ENCODE assay signal across 8 cellular contexts in genomic region chr1:21149430-21149861, GRCh38. TPM values are rescaled to one million over a fixed set of nuclear protein-coding genes. Genes with fewer than 3 reads are reported as not detected.
A peak's percentile ranks its signal among the peaks of the same experiment; 100 is the strongest.
DNase-seq lines count a peak whose midpoint lies in the region; ATAC-seq, FAIRE-seq and TF ChIP-seq lines count a peak whose summit lies in the region.

No MANE protein-coding gene starts in this region.

- ATAC-seq in activated naive CD8-positive, alpha-beta T cell treated with anti-CD3 and anti-CD28 coated beads, Interleukin-2, amount 50 U/mL, for 24 hours, result no peak
- no peak for ATAC-seq in GM21786 (IDR thresholded peaks at IDR 0.05; ENCODE audit: unreplicated experiment)

- peaks cover 3% of the 10 kb centered on the region for H3K27me3 Mint-ChIP-seq in HFFc6 (ENCODE audit: insufficient read depth)
- H3K27me3 Mint-ChIP-seq in activated naive CD8-positive, alpha-beta T cell treated with anti-CD3 and anti-CD28 coated beads, Interleukin-2, amount 50 U/mL, for 24 hours, result no peaks in the 10 kb centered on the region
- no peaks in the 10 kb centered on the region for H3K27me3 Mint-ChIP-seq in activated naive CD8-positive, alpha-beta T cell treated with anti-CD3 and anti-CD28 coated beads for 36 hours

- TF ChIP-seq CTCF in HFFc6 (IDR thresholded peaks at IDR 0.05) (no peak), ascending aorta (IDR thresholded peaks at IDR 0.05) (no peak), right atrium auricular region (IDR thresholded peaks at IDR 0.05) (no peak), GM13977 (IDR thresholded peaks at IDR 0.05; ENCODE audit: extremely low read depth, insufficient read depth, missing control alignments) (no peak)

- WGBS in small intestine, 3 donors, result 35 to 49% (median 43%) methylated on average over 3 of the region's 3 CpGs

- peaks cover 0 to 3% of the 10 kb centered on the region in 2 donors for H3K36me3 ChIP-seq in ascending aorta
- peaks cover 6% of the 10 kb centered on the region for H3K36me3 ChIP-seq in right atrium auricular region
- no peaks in the 10 kb centered on the region for H3K36me3 ChIP-seq in small intestine (ENCODE audit: control insufficient read depth in 2 of 2, insufficient read depth in 2 of 2, low read length in 2 of 2)

- no peaks in the 10 kb centered on the region for H3K9me3 ChIP-seq in ascending aorta
- H3K9me3 ChIP-seq in right atrium auricular region, result no peaks in the 10 kb centered on the region
- no peaks in the 10 kb centered on the region for H3K9me3 ChIP-seq in small intestine (ENCODE audit: control insufficient read depth, low read depth)

- peaks cover 3 to 10% of the 10 kb centered on the region in 2 donors for H3K4me1 ChIP-seq in ascending aorta
- peaks cover 0 to 31% of the 10 kb centered on the region in 2 donors for H3K4me1 ChIP-seq in right atrium auricular region
- peaks cover 0 to 4% of the 10 kb centered on the region in 2 donors for H3K4me1 ChIP-seq in small intestine (ENCODE audit: control insufficient read depth in 2 of 2, insufficient read depth in 1 of 2, low read depth in 1 of 2, low read length in 1 of 2)

- intact Hi-C loops in ascending aorta (cut with DNase I), result no loop called here

- in situ Hi-C loops in GM13977 (cut with MboI; ENCODE audit: low pct_unique_long_range_greater_than_20kb, low sequenced_read_pairs, unreplicated experiment), result no loop called here

- H3K9me3 Mint-ChIP-seq in HFFc6, result no peaks in the 10 kb centered on the region
- no peaks in the 10 kb centered on the region for H3K9me3 Mint-ChIP-seq in activated naive CD8-positive, alpha-beta T cell treated with anti-CD3 and anti-CD28 coated beads, Interleukin-2, amount 50 U/mL, for 24 hours
- H3K9me3 Mint-ChIP-seq in activated naive CD8-positive, alpha-beta T cell treated with anti-CD3 and anti-CD28 coated beads for 36 hours, result no peaks in the 10 kb centered on the region

- DNase-seq in HFFc6, result peak; percentile 84
- no peak for DNase-seq in ascending aorta (ENCODE audit: low spot score in 2 of 2)
- no peak for DNase-seq in right atrium auricular region (ENCODE audit: low spot score)
- peak; percentile 63 for DNase-seq in small intestine
- DNase-seq in activated naive CD8-positive, alpha-beta T cell treated with anti-CD3 and anti-CD28 coated beads, Interleukin-2, amount 50 U/mL, for 24 hours, result no peak
- DNase-seq in GM13977 (ENCODE audit: low spot score), result no peak
- DNase-seq in activated naive CD8-positive, alpha-beta T cell treated with anti-CD3 and anti-CD28 coated beads for 36 hours, result no peak

- H3K4me3 Mint-ChIP-seq in HFFc6, result peak overlapping the region; percentile 72
- H3K4me3 Mint-ChIP-seq in activated naive CD8-positive, alpha-beta T cell treated with anti-CD3 and anti-CD28 coated beads, Interleukin-2, amount 50 U/mL, for 24 hours, result no peak overlapping the region
- no peak overlapping the region for H3K4me3 Mint-ChIP-seq in activated naive CD8-positive, alpha-beta T cell treated with anti-CD3 and anti-CD28 coated beads for 36 hours

- no peak for FAIRE-seq in small intestine (lab: Jason Lieb, UNC)

- H3K27me3 ChIP-seq in ascending aorta, result no peaks in the 10 kb centered on the region
- no peaks in the 10 kb centered on the region for H3K27me3 ChIP-seq in right atrium auricular region
- no peaks in the 10 kb centered on the region for H3K27me3 ChIP-seq in small intestine (ENCODE audit: control insufficient read depth in 2 of 2, insufficient read depth in 2 of 2, low read length in 2 of 2)

- peaks cover 51% of the 10 kb centered on the region for H3K4me1 Mint-ChIP-seq in HFFc6 (ENCODE audit: low read depth)
- H3K4me1 Mint-ChIP-seq in activated naive CD8-positive, alpha-beta T cell treated with anti-CD3 and anti-CD28 coated beads, Interleukin-2, amount 50 U/mL, for 24 hours, result peaks cover 3% of the 10 kb centered on the region
- peaks cover 4% of the 10 kb centered on the region for H3K4me1 Mint-ChIP-seq in activated naive CD8-positive, alpha-beta T cell treated with anti-CD3 and anti-CD28 coated beads for 36 hours

- H3K4me3 ChIP-seq in ascending aorta (no peak overlapping the region), right atrium auricular region (no peak overlapping the region), small intestine (ENCODE audit: low read depth in 1 of 2, low read length in 2 of 2) (no peak overlapping the region)

- peaks cover 4% of the 10 kb centered on the region; the same call in 1 of the 2 replicates for H3K36me3 Mint-ChIP-seq in HFFc6 (ENCODE audit: low read depth)
- H3K36me3 Mint-ChIP-seq in activated naive CD8-positive, alpha-beta T cell treated with anti-CD3 and anti-CD28 coated beads, Interleukin-2, amount 50 U/mL, for 24 hours (ENCODE audit: low read depth), result peaks cover 26% of the 10 kb centered on the region
- H3K36me3 Mint-ChIP-seq in activated naive CD8-positive, alpha-beta T cell treated with anti-CD3 and anti-CD28 coated beads for 36 hours, result peaks cover 18% of the 10 kb centered on the region

- peak overlapping the region; percentile 99 for H3K27ac Mint-ChIP-seq in HFFc6
- H3K27ac Mint-ChIP-seq in activated naive CD8-positive, alpha-beta T cell treated with anti-CD3 and anti-CD28 coated beads, Interleukin-2, amount 50 U/mL, for 24 hours, result no peak overlapping the region
- no peak overlapping the region for H3K27ac Mint-ChIP-seq in activated naive CD8-positive, alpha-beta T cell treated with anti-CD3 and anti-CD28 coated beads for 36 hours

- H3K27ac ChIP-seq in ascending aorta, result peak overlapping the region; percentile 15 to 43
- H3K27ac ChIP-seq in right atrium auricular region, result peak overlapping the region; percentile 9 to 68
- H3K27ac ChIP-seq in small intestine (ENCODE audit: low read depth in 1 of 2, low read length in 1 of 2), result peak overlapping the region in 1 of 2 donors; percentile 8

RNA-seq across cellular contexts. Expression of gene EIF4G3, which starts 27.3 kb away (rescaled TPM):
- total RNA-seq in HFFc6 (2021; fragmentation: NEBNext Ultra II Directional; extraction: Animal tissue kit (Norgen Biotek cat#: 25700)), result 10 to 100 TPM; 79.5 to 88.6 (median 82.0) TPM
- total RNA-seq in ascending aorta (33.7 TPM), right atrium auricular region (10 to 100 TPM; 33.4 to 38.5 TPM)
- 10 to 100 TPM; 10.8 to 22.8 (median 17.4) TPM for polyA plus RNA-seq in small intestine
- total RNA-seq in activated naive CD8-positive, alpha-beta T cell treated with anti-CD3 and anti-CD28 coated beads for 36 hours, result 10 to 100 TPM; 51.1 to 55.9 TPM

Comparison
In these comparisons a context has a peak if more than half of its experiments do, and no peak if none do; other contexts are left out.
1. DNase-seq: peak in HFFc6 (single experiment) and small intestine (single experiment); none in ascending aorta (0 of 2), right atrium auricular region (single experiment), activated naive CD8-positive, alpha-beta T cell treated with anti-CD3 and anti-CD28 coated beads, Interleukin-2, amount 50 U/mL, for 24 hours (single experiment), GM13977 (single experiment) and activated naive CD8-positive, alpha-beta T cell treated with anti-CD3 and anti-CD28 coated beads for 36 hours (single experiment).